In genomic region chr14:69615471-69616407, GRCh38 we compare ENCODE assay signal across 1 cellular context.
TF ChIP-seq lines count a peak whose summit lies in the region.

No MANE protein-coding gene starts in this region.

TF ChIP-seq in GM12878, 131 proteins besides CTCF, POLR2A, EP300 and RAD21 (continued from another document):
- TF ChIP-seq CREB1 (IDR thresholded peaks at IDR 0.05; ENCODE audit: low read depth), result peak; percentile 74
- TF ChIP-seq MTA2 (IDR thresholded peaks at IDR 0.05; ENCODE audit: low read depth), result peak; percentile 76
- TF ChIP-seq MTA3 (IDR thresholded peaks at IDR 0.05; ENCODE audit: borderline replicate concordance, low read length), result peak; percentile 72; the same call in 1 of the 2 replicates
- peak; percentile 37; the same call in 1 of the 2 replicates for TF ChIP-seq SMC3 (IDR thresholded peaks at IDR 0.05; ENCODE audit: borderline replicate concordance, low read length)
- TF ChIP-seq POLR2AphosphoS5 (IDR thresholded peaks at IDR 0.05; ENCODE audit: low read length), result peak; percentile 82
- TF ChIP-seq RELB (IDR thresholded peaks at IDR 0.05; ENCODE audit: low read depth), result peak; percentile 87; the same call in 1 of the 2 replicates
- peak; percentile 78 for TF ChIP-seq RUNX3 (IDR thresholded peaks at IDR 0.05; ENCODE audit: low read length)
- TF ChIP-seq, protein P1, sequence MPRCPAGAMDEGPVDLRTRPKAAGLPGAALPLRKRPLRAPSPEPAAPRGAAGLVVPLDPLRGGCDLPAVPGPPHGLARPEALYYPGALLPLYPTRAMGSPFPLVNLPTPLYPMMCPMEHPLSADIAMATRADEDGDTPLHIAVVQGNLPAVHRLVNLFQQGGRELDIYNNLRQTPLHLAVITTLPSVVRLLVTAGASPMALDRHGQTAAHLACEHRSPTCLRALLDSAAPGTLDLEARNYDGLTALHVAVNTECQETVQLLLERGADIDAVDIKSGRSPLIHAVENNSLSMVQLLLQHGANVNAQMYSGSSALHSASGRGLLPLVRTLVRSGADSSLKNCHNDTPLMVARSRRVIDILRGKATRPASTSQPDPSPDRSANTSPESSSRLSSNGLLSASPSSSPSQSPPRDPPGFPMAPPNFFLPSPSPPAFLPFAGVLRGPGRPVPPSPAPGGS (IDR thresholded peaks at IDR 0.05; ENCODE audit: borderline replicate concordance, insufficient read depth, low read depth, low read length, poor library complexity, severe bottlenecking), result peak; percentile 93
- TF ChIP-seq WRNIP1 (IDR thresholded peaks at IDR 0.05; ENCODE audit: borderline replicate concordance, low read depth, low read length), result peak; percentile 73; the same call in 1 of the 2 replicates
- peak; percentile 73; the same call in 1 of the 2 replicates for TF ChIP-seq ZBED1 (IDR thresholded peaks at IDR 0.05; ENCODE audit: borderline replicate concordance)
- TF ChIP-seq NBN (IDR thresholded peaks at IDR 0.05), result peak; percentile 85
